Comparison of ENCODE assay signal across 3 cellular contexts in genomic region chr7:78333530-78333929, GRCh38.
TF ChIP-seq lines count a peak whose summit lies in the region.

No MANE protein-coding gene starts in this region.

TF ChIP-seq in SK-N-SH treated with all-trans-retinoic acid at 6 μM for 48 hours, 23 proteins besides CTCF, POLR2A, EP300 and RAD21 (continued from another document):
- TF ChIP-seq TSHZ2 (CRISPR knock-in tag; IDR thresholded peaks at IDR 0.05) = no peak
- TF ChIP-seq POU6F1 (CRISPR knock-in tag; IDR thresholded peaks at IDR 0.05; ENCODE audit: borderline replicate concordance, low read depth) = no peak
- no peak for TF ChIP-seq ZNF70 (CRISPR knock-in tag; IDR thresholded peaks at IDR 0.05)

TF ChIP-seq in SK-N-SH, 30 proteins besides CTCF, POLR2A, EP300 and RAD21 (continued from another document):
- TF ChIP-seq MEF2A (IDR thresholded peaks at IDR 0.05; ENCODE audit: borderline replicate concordance, low read depth) = no peak
- TF ChIP-seq TCF12 (IDR thresholded peaks at IDR 0.05) = no peak
- no peak for TF ChIP-seq USF1 (IDR thresholded peaks at IDR 0.05; ENCODE audit: borderline replicate concordance, low read depth)
- TF ChIP-seq SMC3 (IDR thresholded peaks at IDR 0.05; ENCODE audit: low read depth, low read length) = no peak
- TF ChIP-seq ZBTB33 (IDR thresholded peaks at IDR 0.05; ENCODE audit: borderline replicate concordance, low read depth) = no peak
- TF ChIP-seq RFX5 (IDR thresholded peaks at IDR 0.05; ENCODE audit: low read length) = no peak
- no peak for TF ChIP-seq RCOR1 (IDR thresholded peaks at IDR 0.05; ENCODE audit: low read length)
- TF ChIP-seq USF2 (IDR thresholded peaks at IDR 0.05; ENCODE audit: borderline replicate concordance, low read depth, low read length) = no peak
- no peak for TF ChIP-seq ELF1 (IDR thresholded peaks at IDR 0.05)
- TF ChIP-seq TEAD4 (IDR thresholded peaks at IDR 0.05; ENCODE audit: borderline replicate concordance, insufficient read depth) = no peak
- no peak for TF ChIP-seq PBX3 (IDR thresholded peaks at IDR 0.05)
- no peak for TF ChIP-seq POLR2AphosphoS5 (IDR thresholded peaks at IDR 0.05; ENCODE audit: low read depth, low read length)
TF ChIP-seq in SK-N-SH: peak in this region for 0.

TF ChIP-seq in HepG2, 621 proteins besides CTCF, POLR2A, EP300 and RAD21:
- TF ChIP-seq REST (IDR thresholded peaks at IDR 0.05; ENCODE audit: borderline replicate concordance in 1 of 2, low read depth in 1 of 2, low read length in 2 of 2) (no peak), NFYC (CRISPR knock-in tag; IDR thresholded peaks at IDR 0.05) (no peak), ZSCAN21 (CRISPR knock-in tag; IDR thresholded peaks at IDR 0.05; ENCODE audit: borderline replicate concordance) (no peak), MBD4 (IDR thresholded peaks at IDR 0.05; ENCODE audit: borderline replicate concordance, low read length) (no peak)
TF ChIP-seq in HepG2: peak in this region for 0.
